1 cellular context compared by ENCODE assay signal in the genomic region with DNA sequence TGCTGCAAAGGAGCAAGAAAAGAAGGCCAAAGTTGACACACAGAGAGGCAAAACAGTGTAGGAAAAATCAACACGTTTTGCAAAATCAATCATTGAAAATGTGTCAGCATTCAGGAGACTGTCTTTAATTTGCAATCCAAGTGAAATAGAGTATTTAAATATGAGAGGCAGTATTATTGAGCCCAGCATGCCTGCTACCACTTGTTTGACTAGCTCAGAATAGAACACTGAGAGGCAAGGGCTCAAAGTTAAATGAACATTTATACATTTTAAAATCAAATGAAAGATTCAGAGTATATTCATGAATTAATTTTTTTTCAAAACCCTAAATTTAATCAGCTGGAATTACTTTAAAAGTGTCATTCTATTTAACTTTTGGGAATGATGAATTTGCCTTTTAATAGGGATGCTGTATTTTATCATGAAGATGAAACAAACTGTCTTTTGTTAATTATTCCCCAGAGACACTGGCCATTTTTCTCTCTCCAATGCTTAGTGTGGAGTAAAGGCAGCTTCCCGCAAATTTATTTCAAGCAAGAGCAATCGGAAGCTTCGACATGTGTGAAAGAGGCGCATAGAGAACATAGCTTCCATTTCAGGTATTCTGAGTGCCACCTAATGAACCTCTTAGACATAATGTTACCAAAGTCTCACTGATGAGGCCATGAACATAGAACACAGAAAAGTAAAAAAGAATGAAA.
TF ChIP-seq lines count a peak whose summit lies in the region.

No MANE protein-coding gene starts in this region.

TF ChIP-seq in WTC11, 78 proteins besides CTCF, POLR2A, EP300 and RAD21 (continued from another document):
- TF ChIP-seq, protein P1, sequence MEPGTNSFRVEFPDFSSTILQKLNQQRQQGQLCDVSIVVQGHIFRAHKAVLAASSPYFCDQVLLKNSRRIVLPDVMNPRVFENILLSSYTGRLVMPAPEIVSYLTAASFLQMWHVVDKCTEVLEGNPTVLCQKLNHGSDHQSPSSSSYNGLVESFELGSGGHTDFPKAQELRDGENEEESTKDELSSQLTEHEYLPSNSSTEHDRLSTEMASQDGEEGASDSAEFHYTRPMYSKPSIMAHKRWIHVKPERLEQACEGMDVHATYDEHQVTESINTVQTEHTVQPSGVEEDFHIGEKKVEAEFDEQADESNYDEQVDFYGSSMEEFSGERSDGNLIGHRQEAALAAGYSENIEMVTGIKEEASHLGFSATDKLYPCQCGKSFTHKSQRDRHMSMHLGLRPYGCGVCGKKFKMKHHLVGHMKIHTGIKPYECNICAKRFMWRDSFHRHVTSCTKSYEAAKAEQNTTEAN (CRISPR knock-in tag; IDR thresholded peaks at IDR 0.05) = no peak
- TF ChIP-seq, protein P2, sequence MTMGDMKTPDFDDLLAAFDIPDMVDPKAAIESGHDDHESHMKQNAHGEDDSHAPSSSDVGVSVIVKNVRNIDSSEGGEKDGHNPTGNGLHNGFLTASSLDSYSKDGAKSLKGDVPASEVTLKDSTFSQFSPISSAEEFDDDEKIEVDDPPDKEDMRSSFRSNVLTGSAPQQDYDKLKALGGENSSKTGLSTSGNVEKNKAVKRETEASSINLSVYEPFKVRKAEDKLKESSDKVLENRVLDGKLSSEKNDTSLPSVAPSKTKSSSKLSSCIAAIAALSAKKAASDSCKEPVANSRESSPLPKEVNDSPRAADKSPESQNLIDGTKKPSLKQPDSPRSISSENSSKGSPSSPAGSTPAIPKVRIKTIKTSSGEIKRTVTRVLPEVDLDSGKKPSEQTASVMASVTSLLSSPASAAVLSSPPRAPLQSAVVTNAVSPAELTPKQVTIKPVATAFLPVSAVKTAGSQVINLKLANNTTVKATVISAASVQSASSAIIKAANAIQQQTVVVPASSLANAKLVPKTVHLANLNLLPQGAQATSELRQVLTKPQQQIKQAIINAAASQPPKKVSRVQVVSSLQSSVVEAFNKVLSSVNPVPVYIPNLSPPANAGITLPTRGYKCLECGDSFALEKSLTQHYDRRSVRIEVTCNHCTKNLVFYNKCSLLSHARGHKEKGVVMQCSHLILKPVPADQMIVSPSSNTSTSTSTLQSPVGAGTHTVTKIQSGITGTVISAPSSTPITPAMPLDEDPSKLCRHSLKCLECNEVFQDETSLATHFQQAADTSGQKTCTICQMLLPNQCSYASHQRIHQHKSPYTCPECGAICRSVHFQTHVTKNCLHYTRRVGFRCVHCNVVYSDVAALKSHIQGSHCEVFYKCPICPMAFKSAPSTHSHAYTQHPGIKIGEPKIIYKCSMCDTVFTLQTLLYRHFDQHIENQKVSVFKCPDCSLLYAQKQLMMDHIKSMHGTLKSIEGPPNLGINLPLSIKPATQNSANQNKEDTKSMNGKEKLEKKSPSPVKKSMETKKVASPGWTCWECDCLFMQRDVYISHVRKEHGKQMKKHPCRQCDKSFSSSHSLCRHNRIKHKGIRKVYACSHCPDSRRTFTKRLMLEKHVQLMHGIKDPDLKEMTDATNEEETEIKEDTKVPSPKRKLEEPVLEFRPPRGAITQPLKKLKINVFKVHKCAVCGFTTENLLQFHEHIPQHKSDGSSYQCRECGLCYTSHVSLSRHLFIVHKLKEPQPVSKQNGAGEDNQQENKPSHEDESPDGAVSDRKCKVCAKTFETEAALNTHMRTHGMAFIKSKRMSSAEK (CRISPR knock-in tag; IDR thresholded peaks at IDR 0.05; ENCODE audit: borderline replicate concordance) = no peak
- TF ChIP-seq ETV6 (CRISPR knock-in tag; IDR thresholded peaks at IDR 0.05) (no peak), ZNF317 (CRISPR knock-in tag; IDR thresholded peaks at IDR 0.05; ENCODE audit: borderline replicate concordance, low read depth) (no peak), GTF2I (CRISPR knock-in tag; conservative IDR thresholded peaks at IDR 0.05) (no peak), TEAD1 (CRISPR knock-in tag; IDR thresholded peaks at IDR 0.05) (no peak), ZNF671 (CRISPR knock-in tag; IDR thresholded peaks at IDR 0.05) (no peak), ZNF219 (CRISPR knock-in tag; IDR thresholded peaks at IDR 0.05; ENCODE audit: borderline replicate concordance) (no peak)
- TF ChIP-seq, protein P3, sequence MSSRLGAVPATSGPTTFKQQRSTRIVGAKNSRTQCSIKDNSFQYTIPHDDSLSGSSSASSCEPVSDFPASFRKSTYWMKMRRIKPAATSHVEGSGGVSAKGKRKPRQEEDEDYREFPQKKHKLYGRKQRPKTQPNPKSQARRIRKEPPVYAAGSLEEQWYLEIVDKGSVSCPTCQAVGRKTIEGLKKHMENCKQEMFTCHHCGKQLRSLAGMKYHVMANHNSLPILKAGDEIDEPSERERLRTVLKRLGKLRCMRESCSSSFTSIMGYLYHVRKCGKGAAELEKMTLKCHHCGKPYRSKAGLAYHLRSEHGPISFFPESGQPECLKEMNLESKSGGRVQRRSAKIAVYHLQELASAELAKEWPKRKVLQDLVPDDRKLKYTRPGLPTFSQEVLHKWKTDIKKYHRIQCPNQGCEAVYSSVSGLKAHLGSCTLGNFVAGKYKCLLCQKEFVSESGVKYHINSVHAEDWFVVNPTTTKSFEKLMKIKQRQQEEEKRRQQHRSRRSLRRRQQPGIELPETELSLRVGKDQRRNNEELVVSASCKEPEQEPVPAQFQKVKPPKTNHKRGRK (CRISPR knock-in tag; IDR thresholded peaks at IDR 0.05; ENCODE audit: borderline replicate concordance) = no peak
- TF ChIP-seq, protein P4, sequence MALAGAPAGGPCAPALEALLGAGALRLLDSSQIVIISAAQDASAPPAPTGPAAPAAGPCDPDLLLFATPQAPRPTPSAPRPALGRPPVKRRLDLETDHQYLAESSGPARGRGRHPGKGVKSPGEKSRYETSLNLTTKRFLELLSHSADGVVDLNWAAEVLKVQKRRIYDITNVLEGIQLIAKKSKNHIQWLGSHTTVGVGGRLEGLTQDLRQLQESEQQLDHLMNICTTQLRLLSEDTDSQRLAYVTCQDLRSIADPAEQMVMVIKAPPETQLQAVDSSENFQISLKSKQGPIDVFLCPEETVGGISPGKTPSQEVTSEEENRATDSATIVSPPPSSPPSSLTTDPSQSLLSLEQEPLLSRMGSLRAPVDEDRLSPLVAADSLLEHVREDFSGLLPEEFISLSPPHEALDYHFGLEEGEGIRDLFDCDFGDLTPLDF (CRISPR knock-in tag; IDR thresholded peaks at IDR 0.05) = no peak
TF ChIP-seq in WTC11: peak in this region for 0.
